Comparison of ENCODE assay signal across 9 cellular contexts in genomic region chr6:43990627-43991619, GRCh38.
DNase-seq lines count a peak whose midpoint lies in the region; ATAC-seq, FAIRE-seq and TF ChIP-seq lines count a peak whose summit lies in the region.
"Had no signal": no experiment of that assay in that cellular context is flagged by ENCODE, and none has a peak within 500 bp of the region (broad histone marks: within the 10 kb centered on the region; RNA-seq: fewer than 3 reads in every experiment).

No MANE protein-coding gene starts in this region.

- H3K36me3 ChIP-seq in BE2C: no peaks in the 10 kb centered on the region
- no peaks in the 10 kb centered on the region for H3K36me3 ChIP-seq in mucosa of rectum (ENCODE audit: control insufficient read depth in 2 of 2, insufficient read depth in 2 of 2, low read length in 2 of 2)
- no peaks in the 10 kb centered on the region for H3K36me3 ChIP-seq in ascending aorta

- H3K27ac ChIP-seq in mucosa of rectum (ENCODE audit: low read depth in 2 of 2, low read length in 2 of 2): peak overlapping the region; percentile 34 to 64
- H3K27ac ChIP-seq in ascending aorta: peak overlapping the region in 1 of 2 donors; percentile 67

- no peaks in the 10 kb centered on the region for H3K27me3 ChIP-seq in BE2C
- no peaks in the 10 kb centered on the region for H3K27me3 ChIP-seq in mucosa of rectum (ENCODE audit: control insufficient read depth in 2 of 2, insufficient read depth in 2 of 2, low read length in 2 of 2)
- no peaks in the 10 kb centered on the region for H3K27me3 ChIP-seq in ascending aorta

- peaks cover 27% of the 10 kb centered on the region for H3K4me1 ChIP-seq in BE2C
- H3K4me1 ChIP-seq in mucosa of rectum (ENCODE audit: control insufficient read depth in 2 of 2, insufficient read depth in 2 of 2, low read length in 2 of 2): peaks cover 11 to 15% of the 10 kb centered on the region in 2 donors
- peaks cover 6 to 20% of the 10 kb centered on the region in 2 donors for H3K4me1 ChIP-seq in ascending aorta

- peak; percentile 90 for DNase-seq in BE2C
- DNase-seq in KBM-7: peak; percentile 43
- peak; percentile 93 for DNase-seq in choroid plexus epithelial cell (ENCODE audit: low read depth)
- no peak for DNase-seq in D721Med (ENCODE audit: insufficient read length, low spot score)
- no peak for DNase-seq in ascending aorta (ENCODE audit: low spot score in 2 of 2)
- DNase-seq in COLO829 (ENCODE audit: low spot score): no peak

- no peak for TF ChIP-seq CTCF in BE2C (IDR thresholded peaks at IDR 0.05; ENCODE audit: low read depth, low read length)
- TF ChIP-seq CTCF in choroid plexus epithelial cell (conservative IDR thresholded peaks at IDR 0.05; ENCODE audit: low read depth, low read length): no peak
- TF ChIP-seq CTCF in D721Med (IDR thresholded peaks at IDR 0.05; ENCODE audit: insufficient read depth, missing control alignments): no peak
- TF ChIP-seq CTCF in ascending aorta (IDR thresholded peaks at IDR 0.05): no peak

- FAIRE-seq in D721Med (lab: Jason Lieb, UNC): no peak
- FAIRE-seq: G401.6 had no signal

- peak overlapping the region in 1 of 2 donors; percentile 3 for H3K9ac ChIP-seq in mucosa of rectum (ENCODE audit: low read depth in 1 of 2, low read length in 2 of 2)

- in situ Hi-C loops in KBM-7 (cut with MboI; ENCODE audit: low pct_unique_long_range_greater_than_20kb, low sequenced_read_pairs): no loop called here

- H3K9me3 ChIP-seq in BE2C: no peaks in the 10 kb centered on the region
- no peaks in the 10 kb centered on the region for H3K9me3 ChIP-seq in mucosa of rectum (ENCODE audit: control insufficient read depth in 2 of 2, low read length in 2 of 2)
- H3K9me3 ChIP-seq in ascending aorta: no peaks in the 10 kb centered on the region

- H3K4me3 ChIP-seq in BE2C (ENCODE audit: low read depth, low read length): peak overlapping the region; percentile 33
- no peak overlapping the region for H3K4me3 ChIP-seq in choroid plexus epithelial cell (ENCODE audit: low read depth, low read length)
- H3K4me3 ChIP-seq in mucosa of rectum (ENCODE audit: low read length in 2 of 2): peak overlapping the region in 1 of 2 donors; percentile 22
- no peak overlapping the region for H3K4me3 ChIP-seq in ascending aorta

- intact Hi-C loops in ascending aorta (cut with DNase I): loop anchor here (5.0 kb wide), 1 partner anchor 66 kb away; no protein-coding TSS in a partner anchor

- ATAC-seq in GM18868 (IDR thresholded peaks at IDR 0.05; ENCODE audit: unreplicated experiment): no peak

Comparison
In these comparisons a context has a peak if more than half of its experiments do, and no peak if none do; other contexts are left out.
1. DNase-seq: peak in BE2C (single experiment), KBM-7 (single experiment) and choroid plexus epithelial cell (single experiment); none in D721Med (single experiment), ascending aorta (0 of 2) and COLO829 (single experiment).